Comparison of ENCODE assay signal across 9 cellular contexts in the genomic region with DNA sequence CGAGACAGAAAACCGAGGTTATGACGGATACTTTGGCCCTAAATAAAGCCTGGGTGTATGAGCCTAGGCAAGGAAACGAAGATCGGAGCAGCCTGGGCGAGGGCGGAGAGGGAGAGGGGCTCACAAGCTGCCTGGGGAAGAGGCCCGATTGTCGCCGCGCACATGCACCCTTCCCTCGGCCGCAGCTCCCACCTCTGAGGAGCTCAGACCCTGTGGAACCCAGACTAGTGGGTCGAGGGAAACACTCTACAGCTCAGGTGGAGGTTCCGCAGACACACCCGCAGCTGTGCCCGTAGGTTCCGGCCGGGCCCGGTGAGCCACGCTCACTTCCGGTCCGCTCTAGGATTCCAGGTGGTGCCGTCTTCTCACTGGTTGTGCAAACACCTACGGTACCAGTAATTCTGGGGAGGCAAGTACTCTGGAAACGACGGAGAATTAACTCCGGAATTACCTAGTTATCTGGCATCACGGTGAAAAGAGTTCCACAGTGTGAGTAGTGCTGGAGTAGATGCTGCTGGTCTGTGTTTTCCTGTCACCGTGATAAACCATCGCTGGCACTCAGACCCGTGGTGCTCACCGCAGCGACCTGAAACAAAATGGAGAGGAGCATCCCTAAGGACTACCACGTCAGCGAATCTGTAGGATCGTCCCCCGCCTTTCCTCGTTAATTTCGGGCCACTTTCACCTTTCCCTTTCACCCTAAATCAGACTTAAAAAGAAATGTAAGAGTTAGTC.
A peak's percentile ranks its signal among the peaks of the same experiment; 100 is the strongest.
DNase-seq lines count a peak whose midpoint lies in the region; ATAC-seq and TF ChIP-seq lines count a peak whose summit lies in the region.
"Had no signal": no experiment of that assay in that cellular context is flagged by ENCODE, and none has a peak within 500 bp of the region (broad histone marks: within the 10 kb centered on the region; RNA-seq: fewer than 3 reads in every experiment).

No MANE protein-coding gene starts in this region.

- whole genome bisulfite sequencing in sigmoid colon, 2 donors = 2% methylated on average over 40 of the region's 40 CpGs

- no peak overlapping the region for H3K27ac ChIP-seq in CD4-positive, alpha-beta memory T cell (ENCODE audit: low read depth, low read length)
- H3K27ac ChIP-seq in HUES48 (ENCODE audit: low read depth, low read length) (peak overlapping the region; percentile 80), SJSA1 (no peak overlapping the region), sigmoid colon (no peak overlapping the region)

- peak; percentile 40 to 52 (median 43) for DNase-seq in CD4-positive, alpha-beta memory T cell
- DNase-seq in SJSA1 (ENCODE audit: low read depth in 1 of 2, low spot score in 2 of 2) = peak in 1 of 2 experiments; percentile 43
- DNase-seq in activated naive CD8-positive, alpha-beta T cell treated with anti-CD3 and anti-CD28 coated beads, Interleukin-2, amount 50 U/mL, for 16 hours (ENCODE audit: low read depth, low spot score) = peak; percentile 32
- DNase-seq in hypothalamus (lab: John Stamatoyannopoulos, UW) = peak in 33 of 51 donors; percentile 1 to 82 (median 41)
- DNase-seq in sigmoid colon = no peak
- no peak for DNase-seq in NOMO-1 treated with dmso at 0.1 percent for 144 hours (lab: John Stamatoyannopoulos, UW; ENCODE audit: unreplicated experiment)

- intact Hi-C loops in CD4-positive, alpha-beta memory T cell (cut with micrococcal nuclease) = no loop called here
- intact Hi-C loops in sigmoid colon (cut with DNase I) = no loop called here

- H3K27me3 Mint-ChIP-seq in CD4-positive, alpha-beta memory T cell = peaks cover 61 to 72% of the 10 kb centered on the region in 2 donors

- TF ChIP-seq POLR2A in sigmoid colon (IDR thresholded peaks at IDR 0.05) = no peak

- peaks cover 18% of the 10 kb centered on the region for H3K4me1 ChIP-seq in CD4-positive, alpha-beta memory T cell (ENCODE audit: insufficient read depth, low read length)
- peaks cover 17% of the 10 kb centered on the region for H3K4me1 ChIP-seq in HUES48 (ENCODE audit: control insufficient read depth, insufficient read depth, low read length)
- H3K4me1 ChIP-seq in SJSA1 (replicated peaks) = peaks cover 14% of the 10 kb centered on the region
- H3K4me1 ChIP-seq in sigmoid colon = peaks cover 0 to 12% (median 8%) of the 10 kb centered on the region in 4 donors

- H3K4me1 Mint-ChIP-seq in CD4-positive, alpha-beta memory T cell = peaks cover 15 to 41% (median 22%) of the 10 kb centered on the region in 4 donors

- H3K27ac Mint-ChIP-seq in CD4-positive, alpha-beta memory T cell = peak overlapping the region in 1 of 7 donors; percentile 33

- peak overlapping the region; percentile 48 to 54 for H3K4me3 ChIP-seq in CD4-positive, alpha-beta memory T cell (ENCODE audit: low read length in 2 of 2)
- H3K4me3 ChIP-seq in HUES48 (ENCODE audit: low read depth, low read length) (peak overlapping the region; percentile 91), SJSA1 (peak overlapping the region; percentile 39), sigmoid colon (peak overlapping the region; percentile 21 to 54 (median 38))
- H3K4me3 ChIP-seq: K562 had no signal

- H3K9me3 ChIP-seq in CD4-positive, alpha-beta memory T cell (ENCODE audit: control insufficient read depth in 1 of 2, low read length in 2 of 2) = no peaks in the 10 kb centered on the region
- no peaks in the 10 kb centered on the region for H3K9me3 ChIP-seq in HUES48 (ENCODE audit: control insufficient read depth, insufficient read depth, low read length)
- H3K9me3 ChIP-seq in SJSA1 (replicated peaks) = no peaks in the 10 kb centered on the region
- no peaks in the 10 kb centered on the region for H3K9me3 ChIP-seq in sigmoid colon

- H3K36me3 Mint-ChIP-seq in CD4-positive, alpha-beta memory T cell = peaks cover 4 to 7% of the 10 kb centered on the region in 2 donors

- ATAC-seq in GM19467 (IDR thresholded peaks at IDR 0.05; ENCODE audit: unreplicated experiment) = peak; percentile 66
- ATAC-seq: K562 had no signal

- peak overlapping the region; percentile 71 for H3K9ac ChIP-seq in HUES48 (ENCODE audit: low read depth, low read length)

- CTCF ChIA-PET in CD4-positive, alpha-beta memory T cell (lab: Charles Lee; ENCODE audit: partially characterized antibody) = no interaction called here

- no peaks in the 10 kb centered on the region for H3K36me3 ChIP-seq in CD4-positive, alpha-beta memory T cell (ENCODE audit: insufficient read depth, low read length)
- no peaks in the 10 kb centered on the region for H3K36me3 ChIP-seq in HUES48 (ENCODE audit: control insufficient read depth, insufficient read depth, low read length)
- H3K36me3 ChIP-seq in SJSA1 = no peaks in the 10 kb centered on the region
- H3K36me3 ChIP-seq in sigmoid colon = no peaks in the 10 kb centered on the region

- peak overlapping the region; percentile 82 to 91 (median 86) for H3K4me3 Mint-ChIP-seq in CD4-positive, alpha-beta memory T cell

- TF ChIP-seq CTCF in sigmoid colon (IDR thresholded peaks at IDR 0.05) = no peak

- no peak for TF ChIP-seq EP300 in sigmoid colon (IDR thresholded peaks at IDR 0.05)

- H3K9me3 Mint-ChIP-seq in CD4-positive, alpha-beta memory T cell = peaks cover 6 to 38% (median 26%) of the 10 kb centered on the region in 8 donors

- peaks cover 38% of the 10 kb centered on the region for H3K27me3 ChIP-seq in CD4-positive, alpha-beta memory T cell (ENCODE audit: insufficient read depth, low read length)
- peaks cover 8% of the 10 kb centered on the region for H3K27me3 ChIP-seq in HUES48 (ENCODE audit: control insufficient read depth, insufficient read depth, low read length)
- no peaks in the 10 kb centered on the region for H3K27me3 ChIP-seq in SJSA1 (replicated peaks)
- H3K27me3 ChIP-seq in sigmoid colon = peaks cover 4 to 77% (median 30%) of the 10 kb centered on the region in 3 donors

- POLR2A ChIA-PET in CD4-positive, alpha-beta memory T cell (lab: Charles Lee; ENCODE audit: partially characterized antibody) = no interaction called here

Comparison
In these comparisons a context has a peak if more than half of its experiments do, and no peak if none do; other contexts are left out.
1. DNase-seq: peak in CD4-positive, alpha-beta memory T cell (5 of 5), activated naive CD8-positive, alpha-beta T cell treated with anti-CD3 and anti-CD28 coated beads, Interleukin-2, amount 50 U/mL, for 16 hours (single experiment) and hypothalamus (33 of 51); none in sigmoid colon (single experiment) and NOMO-1 treated with dmso at 0.1 percent for 144 hours (single experiment).
2. H3K4me3 ChIP-seq: peak in every context shown above with its lines; median percentile 91 in HUES48; 51 in CD4-positive, alpha-beta memory T cell; 39 in SJSA1; 38 in sigmoid colon.